ENCODE assay signal across 21 cellular contexts in genomic region chr2:65528241-65528574, GRCh38.
"Had no signal": no experiment of that assay in that cellular context is flagged by ENCODE, and none has a peak within 500 bp of the region (broad histone marks: within the 10 kb centered on the region; RNA-seq: fewer than 3 reads in every experiment).

No MANE protein-coding gene starts in this region.

- H3K9me3 Mint-ChIP-seq: activated CD4-positive, alpha-beta memory T cell treated with anti-CD3 and anti-CD28 coated beads, Interleukin-2, amount 10 ng/mL, durations not matched to agents 7 days and 5 days; central memory CD8-positive, alpha-beta T cell; natural killer cell treated with Interleukin-12 subunit alpha and Interleukin-12 subunit beta and Interleukin-15 and Interleukin-18, amount 100 ng/mL, for 72 hours had no signal

- H3K4me3 Mint-ChIP-seq: activated CD4-positive, alpha-beta memory T cell treated with anti-CD3 and anti-CD28 coated beads, Interleukin-2, amount 10 ng/mL, durations not matched to agents 7 days and 5 days; activated CD4-positive, alpha-beta T cell treated with anti-CD3 and anti-CD28 coated beads, Interleukin-2, amount 10 ng/mL, durations not matched to agents 24 days and 14 days; activated naive CD8-positive, alpha-beta T cell treated with anti-CD3 and anti-CD28 coated beads for 36 hours; central memory CD8-positive, alpha-beta T cell; natural killer cell treated with Interleukin-12 subunit alpha and Interleukin-12 subunit beta and Interleukin-15 and Interleukin-18, amount 100 ng/mL, for 72 hours had no signal

- H3K4me1 ChIP-seq: left lung, upper lobe of right lung had no signal

- H3K27ac ChIP-seq: dorsolateral prefrontal cortex, heart right ventricle, left lung, upper lobe of right lung, VCaP had no signal

- H3K27me3 ChIP-seq: dorsolateral prefrontal cortex, heart right ventricle, left lung, upper lobe of right lung had no signal

- H3K27ac Mint-ChIP-seq: activated CD4-positive, alpha-beta memory T cell treated with anti-CD3 and anti-CD28 coated beads, Interleukin-2, amount 10 ng/mL, durations not matched to agents 7 days and 5 days; activated CD4-positive, alpha-beta T cell treated with anti-CD3 and anti-CD28 coated beads, Interleukin-2, amount 10 ng/mL, durations not matched to agents 24 days and 14 days; activated naive CD8-positive, alpha-beta T cell treated with anti-CD3 and anti-CD28 coated beads for 36 hours; natural killer cell treated with Interleukin-12 subunit alpha and Interleukin-12 subunit beta and Interleukin-15 and Interleukin-18, amount 100 ng/mL, for 72 hours; progenitor cell of endocrine pancreas had no signal

- H3K4me1 Mint-ChIP-seq: activated CD4-positive, alpha-beta memory T cell treated with anti-CD3 and anti-CD28 coated beads, Interleukin-2, amount 10 ng/mL, durations not matched to agents 7 days and 5 days; activated CD4-positive, alpha-beta T cell treated with anti-CD3 and anti-CD28 coated beads, Interleukin-2, amount 10 ng/mL, durations not matched to agents 24 days and 14 days; activated naive CD8-positive, alpha-beta T cell treated with anti-CD3 and anti-CD28 coated beads for 36 hours; central memory CD8-positive, alpha-beta T cell had no signal

- H3K4me3 ChIP-seq: dorsolateral prefrontal cortex, heart right ventricle, left lung, upper lobe of right lung had no signal

- ATAC-seq: activated CD4-positive, CD25-positive, alpha-beta regulatory T cell treated with anti-CD3 and anti-CD28 coated beads, Interleukin-2, amount 50 U/mL, for 24 hours; heart right ventricle; left lung; natural killer cell treated with Interleukin-12 subunit alpha and Interleukin-12 subunit beta and Interleukin-15 and Interleukin-18, amount 100 ng/mL, for 72 hours; upper lobe of right lung had no signal

- DNase-seq: activated CD4-positive, alpha-beta memory T cell treated with anti-CD3 and anti-CD28 coated beads, Interleukin-2, amount 10 ng/mL, durations not matched to agents 7 days and 5 days; activated CD4-positive, alpha-beta T cell treated with anti-CD3 and anti-CD28 coated beads, Interleukin-2, amount 10 ng/mL, durations not matched to agents 24 days and 14 days; activated naive CD8-positive, alpha-beta T cell treated with anti-CD3 and anti-CD28 coated beads for 36 hours; activated T-cell treated with anti-CD3 and anti-CD28 coated beads for 4 hours; dorsolateral prefrontal cortex; heart right ventricle; left lung; midbrain; stimulated activated CD4-positive, alpha-beta T cell treated with anti-CD3 and anti-CD28 coated beads, Interleukin-4, amount 100 ng/mL, for 24 hours; stimulated activated naive CD4-positive, alpha-beta T cell treated with Interleukin-2 at 50 U/mL for 16 hours; SW 1271; T-helper 2 cell; upper lobe of right lung had no signal

- FAIRE-seq: astrocyte, colon, keratinocyte had no signal

- H3K36me3 ChIP-seq: heart right ventricle, left lung, upper lobe of right lung had no signal

- H3K9me3 ChIP-seq: heart right ventricle, left lung, upper lobe of right lung had no signal

- H3K36me3 Mint-ChIP-seq: activated naive CD8-positive, alpha-beta T cell treated with anti-CD3 and anti-CD28 coated beads for 36 hours; natural killer cell treated with Interleukin-12 subunit alpha and Interleukin-12 subunit beta and Interleukin-15 and Interleukin-18, amount 100 ng/mL, for 72 hours had no signal
